ENCODE assay signal across 1 cellular context in the genomic region with DNA sequence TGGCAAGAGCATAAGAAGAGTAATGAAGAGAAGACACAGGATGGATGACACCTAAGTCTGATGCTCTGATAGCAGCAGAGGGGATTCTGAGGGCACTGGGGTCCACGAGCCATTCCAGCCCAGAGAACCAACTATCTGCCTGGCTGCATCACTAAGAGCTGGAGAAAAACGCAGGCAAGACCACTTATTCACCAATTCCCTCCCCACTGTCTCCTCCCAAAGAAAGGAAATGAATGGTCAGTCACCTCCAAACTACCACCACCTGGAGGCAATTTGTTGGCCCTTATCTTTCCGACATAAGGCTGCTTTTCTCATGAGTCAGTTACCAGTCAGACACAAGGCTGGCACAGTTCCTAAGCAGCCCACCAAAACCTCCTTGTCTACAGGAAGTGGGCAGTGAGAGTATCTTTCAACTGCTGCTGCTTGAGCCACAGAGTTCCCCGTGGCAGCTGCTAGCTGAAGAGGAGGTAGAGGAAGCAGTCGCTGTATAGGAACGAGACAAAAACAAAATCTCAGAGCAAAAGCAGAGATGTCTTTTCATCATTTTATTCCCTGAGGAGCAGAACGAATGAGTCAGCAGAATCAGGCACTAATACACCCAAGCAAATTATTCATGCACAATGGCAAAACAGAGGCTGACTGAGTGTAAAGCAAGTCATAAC.
TF ChIP-seq lines count a peak whose summit lies in the region.

No MANE protein-coding gene starts in this region.

TF ChIP-seq in K562, 482 proteins besides CTCF, POLR2A, EP300 and RAD21 (continued from another document):
- TF ChIP-seq, protein P1, sequence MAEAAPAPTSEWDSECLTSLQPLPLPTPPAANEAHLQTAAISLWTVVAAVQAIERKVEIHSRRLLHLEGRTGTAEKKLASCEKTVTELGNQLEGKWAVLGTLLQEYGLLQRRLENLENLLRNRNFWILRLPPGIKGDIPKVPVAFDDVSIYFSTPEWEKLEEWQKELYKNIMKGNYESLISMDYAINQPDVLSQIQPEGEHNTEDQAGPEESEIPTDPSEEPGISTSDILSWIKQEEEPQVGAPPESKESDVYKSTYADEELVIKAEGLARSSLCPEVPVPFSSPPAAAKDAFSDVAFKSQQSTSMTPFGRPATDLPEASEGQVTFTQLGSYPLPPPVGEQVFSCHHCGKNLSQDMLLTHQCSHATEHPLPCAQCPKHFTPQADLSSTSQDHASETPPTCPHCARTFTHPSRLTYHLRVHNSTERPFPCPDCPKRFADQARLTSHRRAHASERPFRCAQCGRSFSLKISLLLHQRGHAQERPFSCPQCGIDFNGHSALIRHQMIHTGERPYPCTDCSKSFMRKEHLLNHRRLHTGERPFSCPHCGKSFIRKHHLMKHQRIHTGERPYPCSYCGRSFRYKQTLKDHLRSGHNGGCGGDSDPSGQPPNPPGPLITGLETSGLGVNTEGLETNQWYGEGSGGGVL (CRISPR knock-in tag; IDR thresholded peaks at IDR 0.05): no peak
- TF ChIP-seq CBFA2T3 (IDR thresholded peaks at IDR 0.05) (peak; percentile 76), RFX7 (CRISPR knock-in tag; IDR thresholded peaks at IDR 0.05) (no peak), DDX20 (tag; IDR thresholded peaks at IDR 0.05; ENCODE audit: low read depth) (no peak), ARHGAP35 (IDR thresholded peaks at IDR 0.05; ENCODE audit: partially characterized antibody) (no peak), RCOR1 (IDR thresholded peaks at IDR 0.05; ENCODE audit: borderline replicate concordance in 1 of 2, low read depth in 2 of 2, low read length in 2 of 2) (no peak), TCF3 (CRISPR knock-in tag; IDR thresholded peaks at IDR 0.05) (peak; percentile 23; the same call in 1 of the 2 replicates), NFE2 (IDR thresholded peaks at IDR 0.05; ENCODE audit: low read depth) (peak; percentile 60), SMARCA4 (IDR thresholded peaks at IDR 0.05) (peak; percentile 44), ARID1B (IDR thresholded peaks at IDR 0.05) (peak; percentile 64), MCM3 (IDR thresholded peaks at IDR 0.05) (no peak), ARNT (IDR thresholded peaks at IDR 0.05) (no peak), ZNF644 (tag; IDR thresholded peaks at IDR 0.05; ENCODE audit: low read depth) (no peak), ZNF766 (CRISPR knock-in tag; conservative IDR thresholded peaks at IDR 0.05) (no peak), ZNF316 (IDR thresholded peaks at IDR 0.05) (peak; percentile 95), C11orf30 (IDR thresholded peaks at IDR 0.05; ENCODE audit: low read depth) (peak; percentile 92), TEAD4 (IDR thresholded peaks at IDR 0.05; ENCODE audit: low read length) (peak; percentile 32; the same call in 1 of the 2 replicates), TEAD4 (CRISPR knock-in tag; IDR thresholded peaks at IDR 0.05; ENCODE audit: borderline replicate concordance) (no peak), JUND (IDR thresholded peaks at IDR 0.05; ENCODE audit: borderline replicate concordance, low read depth, low read length) (peak; percentile 17; the same call in 1 of the 2 replicates), JUND (tag; IDR thresholded peaks at IDR 0.05; ENCODE audit: borderline replicate concordance, low read depth, low read length) (no peak), PHF21A (IDR thresholded peaks at IDR 0.05; ENCODE audit: borderline replicate concordance, low read depth) (no peak), ZNF134 (CRISPR knock-in tag; conservative IDR thresholded peaks at IDR 0.05) (no peak), RBM17 (IDR thresholded peaks at IDR 0.05; ENCODE audit: borderline replicate concordance, low read depth, low read length) (no peak), MAFG (tag; conservative IDR thresholded peaks at IDR 0.05) (peak; percentile 93), CBX1 (IDR thresholded peaks at IDR 0.05; ENCODE audit: low read depth) (no peak), ETV5 (CRISPR knock-in tag; IDR thresholded peaks at IDR 0.05; ENCODE audit: low read depth) (no peak), TAL1 (IDR thresholded peaks at IDR 0.05) (no peak), ZNF311 (CRISPR knock-in tag; IDR thresholded peaks at IDR 0.05) (peak; percentile 14; the same call in 1 of the 2 replicates), KLF6 (CRISPR knock-in tag; IDR thresholded peaks at IDR 0.05; ENCODE audit: borderline replicate concordance) (no peak), ESRRA (IDR thresholded peaks at IDR 0.05; ENCODE audit: borderline replicate concordance, low read depth) (no peak), ZNF239 (CRISPR knock-in tag; IDR thresholded peaks at IDR 0.05) (no peak), MAFK (IDR thresholded peaks at IDR 0.05; ENCODE audit: low read length) (peak; percentile 73; the same call in 1 of the 2 replicates), RHOXF2B (CRISPR knock-in tag; conservative IDR thresholded peaks at IDR 0.05) (no peak), ERF (CRISPR knock-in tag; IDR thresholded peaks at IDR 0.05) (no peak), CBX8 (IDR thresholded peaks at IDR 0.05; ENCODE audit: borderline replicate concordance, extremely low read depth, low read depth, low read length, poor library complexity, severe bottlenecking) (no peak), FOXM1 (IDR thresholded peaks at IDR 0.05; ENCODE audit: low read depth) (no peak), FOXM1 (CRISPR knock-in tag; IDR thresholded peaks at IDR 0.05; ENCODE audit: low read depth) (no peak), NBN (IDR thresholded peaks at IDR 0.05; ENCODE audit: low read depth) (no peak), CREM (IDR thresholded peaks at IDR 0.05; ENCODE audit: low read depth) (no peak), ZNF184 (CRISPR knock-in tag; IDR thresholded peaks at IDR 0.05) (no peak), CBFA2T2 (conservative IDR thresholded peaks at IDR 0.05) (peak; percentile 49), MAZ (CRISPR knock-in tag; conservative IDR thresholded peaks at IDR 0.05 in 1 of 2, IDR thresholded peaks at IDR 0.05 in 1 of 2) (no peak)
- TF ChIP-seq, protein P2, sequence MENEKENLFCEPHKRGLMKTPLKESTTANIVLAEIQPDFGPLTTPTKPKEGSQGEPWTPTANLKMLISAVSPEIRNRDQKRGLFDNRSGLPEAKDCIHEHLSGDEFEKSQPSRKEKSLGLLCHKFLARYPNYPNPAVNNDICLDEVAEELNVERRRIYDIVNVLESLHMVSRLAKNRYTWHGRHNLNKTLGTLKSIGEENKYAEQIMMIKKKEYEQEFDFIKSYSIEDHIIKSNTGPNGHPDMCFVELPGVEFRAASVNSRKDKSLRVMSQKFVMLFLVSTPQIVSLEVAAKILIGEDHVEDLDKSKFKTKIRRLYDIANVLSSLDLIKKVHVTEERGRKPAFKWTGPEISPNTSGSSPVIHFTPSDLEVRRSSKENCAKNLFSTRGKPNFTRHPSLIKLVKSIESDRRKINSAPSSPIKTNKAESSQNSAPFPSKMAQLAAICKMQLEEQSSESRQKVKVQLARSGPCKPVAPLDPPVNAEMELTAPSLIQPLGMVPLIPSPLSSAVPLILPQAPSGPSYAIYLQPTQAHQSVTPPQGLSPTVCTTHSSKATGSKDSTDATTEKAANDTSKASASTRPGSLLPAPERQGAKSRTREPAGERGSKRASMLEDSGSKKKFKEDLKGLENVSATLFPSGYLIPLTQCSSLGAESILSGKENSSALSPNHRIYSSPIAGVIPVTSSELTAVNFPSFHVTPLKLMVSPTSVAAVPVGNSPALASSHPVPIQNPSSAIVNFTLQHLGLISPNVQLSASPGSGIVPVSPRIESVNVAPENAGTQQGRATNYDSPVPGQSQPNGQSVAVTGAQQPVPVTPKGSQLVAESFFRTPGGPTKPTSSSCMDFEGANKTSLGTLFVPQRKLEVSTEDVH (IDR thresholded peaks at IDR 0.05; ENCODE audit: low read depth, partially characterized antibody): no peak
- TF ChIP-seq, protein P3, sequence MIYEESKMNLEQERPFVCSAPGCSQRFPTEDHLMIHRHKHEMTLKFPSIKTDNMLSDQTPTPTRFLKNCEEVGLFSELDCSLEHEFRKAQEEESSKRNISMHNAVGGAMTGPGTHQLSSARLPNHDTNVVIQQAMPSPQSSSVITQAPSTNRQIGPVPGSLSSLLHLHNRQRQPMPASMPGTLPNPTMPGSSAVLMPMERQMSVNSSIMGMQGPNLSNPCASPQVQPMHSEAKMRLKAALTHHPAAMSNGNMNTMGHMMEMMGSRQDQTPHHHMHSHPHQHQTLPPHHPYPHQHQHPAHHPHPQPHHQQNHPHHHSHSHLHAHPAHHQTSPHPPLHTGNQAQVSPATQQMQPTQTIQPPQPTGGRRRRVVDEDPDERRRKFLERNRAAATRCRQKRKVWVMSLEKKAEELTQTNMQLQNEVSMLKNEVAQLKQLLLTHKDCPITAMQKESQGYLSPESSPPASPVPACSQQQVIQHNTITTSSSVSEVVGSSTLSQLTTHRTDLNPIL (CRISPR knock-in tag; IDR thresholded peaks at IDR 0.05): no peak
- TF ChIP-seq, protein P4, sequence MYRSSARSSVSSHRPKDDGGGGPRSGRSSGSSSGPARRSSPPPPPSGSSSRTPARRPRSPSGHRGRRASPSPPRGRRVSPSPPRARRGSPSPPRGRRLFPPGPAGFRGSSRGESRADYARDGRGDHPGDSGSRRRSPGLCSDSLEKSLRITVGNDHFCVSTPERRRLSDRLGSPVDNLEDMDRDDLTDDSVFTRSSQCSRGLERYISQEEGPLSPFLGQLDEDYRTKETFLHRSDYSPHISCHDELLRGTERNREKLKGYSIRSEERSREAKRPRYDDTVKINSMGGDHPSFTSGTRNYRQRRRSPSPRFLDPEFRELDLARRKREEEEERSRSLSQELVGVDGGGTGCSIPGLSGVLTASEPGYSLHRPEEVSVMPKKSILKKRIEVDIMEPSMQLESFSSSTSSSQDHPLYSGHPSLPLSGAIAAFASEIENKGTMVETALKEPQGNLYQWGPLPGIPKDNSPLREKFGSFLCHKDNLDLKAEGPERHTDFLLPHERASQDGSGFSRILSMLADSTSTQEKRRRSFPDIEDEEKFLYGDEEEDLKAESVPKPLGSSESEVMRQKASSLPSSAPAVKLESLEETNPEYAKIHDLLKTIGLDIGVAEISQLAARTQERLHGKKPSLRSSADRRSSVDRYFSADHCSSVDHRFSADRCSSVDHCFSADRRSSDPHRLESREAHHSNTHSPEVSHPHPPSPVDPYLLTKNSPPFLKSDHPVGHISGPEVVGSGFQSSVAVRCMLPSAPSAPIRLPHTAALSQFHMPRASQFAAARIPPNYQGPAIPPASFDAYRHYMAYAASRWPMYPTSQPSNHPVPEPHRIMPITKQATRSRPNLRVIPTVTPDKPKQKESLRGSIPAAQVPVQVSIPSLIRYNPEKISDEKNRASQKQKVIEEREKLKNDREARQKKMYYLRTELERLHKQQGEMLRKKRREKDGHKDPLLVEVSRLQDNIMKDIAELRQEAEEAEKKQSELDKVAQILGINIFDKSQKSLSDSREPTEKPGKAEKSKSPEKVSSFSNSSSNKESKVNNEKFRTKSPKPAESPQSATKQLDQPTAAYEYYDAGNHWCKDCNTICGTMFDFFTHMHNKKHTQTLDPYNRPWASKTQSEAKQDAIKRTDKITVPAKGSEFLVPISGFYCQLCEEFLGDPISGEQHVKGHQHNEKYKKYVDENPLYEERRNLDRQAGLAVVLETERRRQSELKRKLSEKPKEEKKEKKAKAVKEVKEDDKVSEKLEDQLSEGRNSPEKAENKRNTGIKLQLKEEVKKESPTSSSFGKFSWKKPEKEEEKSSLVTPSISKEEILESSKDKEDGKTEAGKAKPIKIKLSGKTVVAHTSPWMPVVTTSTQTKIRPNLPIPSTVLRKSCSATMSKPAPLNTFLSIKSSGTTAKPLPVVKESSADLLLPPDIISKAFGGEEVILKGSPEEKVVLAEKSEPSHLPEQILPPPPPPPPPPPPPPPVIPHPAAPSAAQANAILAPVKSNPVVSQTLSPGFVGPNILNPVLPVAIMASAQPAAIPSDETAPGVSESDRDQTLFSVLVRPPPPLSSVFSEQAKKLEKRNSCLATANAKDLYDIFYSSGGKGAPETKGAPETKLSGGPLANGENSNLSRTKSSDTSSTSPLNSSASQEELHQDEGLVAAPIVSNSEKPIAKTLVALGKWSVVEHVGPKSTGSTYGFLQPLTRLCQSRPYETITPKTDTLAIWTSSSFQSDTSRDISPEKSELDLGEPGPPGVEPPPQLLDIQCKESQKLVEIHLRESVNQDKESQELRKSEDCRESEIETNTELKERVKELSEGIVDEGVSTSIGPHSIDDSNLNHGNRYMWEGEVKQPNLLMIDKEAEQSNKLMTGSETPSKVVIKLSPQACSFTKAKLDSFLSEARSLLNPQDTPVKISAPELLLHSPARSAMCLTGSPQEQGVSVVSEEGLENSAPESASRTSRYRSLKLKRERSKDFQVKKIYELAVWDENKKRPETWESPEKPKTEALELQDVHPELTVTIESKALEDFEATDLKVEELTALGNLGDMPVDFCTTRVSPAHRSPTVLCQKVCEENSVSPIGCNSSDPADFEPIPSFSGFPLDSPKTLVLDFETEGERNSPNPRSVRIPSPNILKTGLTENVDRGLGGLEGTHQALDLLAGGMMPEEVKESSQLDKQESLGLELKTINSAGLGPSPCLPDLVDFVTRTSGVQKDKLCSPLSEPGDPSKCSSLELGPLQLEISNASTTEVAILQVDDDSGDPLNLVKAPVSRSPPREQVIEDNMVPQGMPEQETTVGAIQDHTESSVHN (IDR thresholded peaks at IDR 0.05; ENCODE audit: borderline replicate concordance in 1 of 2, low read depth in 1 of 2): no peak
- TF ChIP-seq, protein P5, sequence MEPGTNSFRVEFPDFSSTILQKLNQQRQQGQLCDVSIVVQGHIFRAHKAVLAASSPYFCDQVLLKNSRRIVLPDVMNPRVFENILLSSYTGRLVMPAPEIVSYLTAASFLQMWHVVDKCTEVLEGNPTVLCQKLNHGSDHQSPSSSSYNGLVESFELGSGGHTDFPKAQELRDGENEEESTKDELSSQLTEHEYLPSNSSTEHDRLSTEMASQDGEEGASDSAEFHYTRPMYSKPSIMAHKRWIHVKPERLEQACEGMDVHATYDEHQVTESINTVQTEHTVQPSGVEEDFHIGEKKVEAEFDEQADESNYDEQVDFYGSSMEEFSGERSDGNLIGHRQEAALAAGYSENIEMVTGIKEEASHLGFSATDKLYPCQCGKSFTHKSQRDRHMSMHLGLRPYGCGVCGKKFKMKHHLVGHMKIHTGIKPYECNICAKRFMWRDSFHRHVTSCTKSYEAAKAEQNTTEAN (CRISPR knock-in tag; IDR thresholded peaks at IDR 0.05): no peak
- TF ChIP-seq, protein P6, sequence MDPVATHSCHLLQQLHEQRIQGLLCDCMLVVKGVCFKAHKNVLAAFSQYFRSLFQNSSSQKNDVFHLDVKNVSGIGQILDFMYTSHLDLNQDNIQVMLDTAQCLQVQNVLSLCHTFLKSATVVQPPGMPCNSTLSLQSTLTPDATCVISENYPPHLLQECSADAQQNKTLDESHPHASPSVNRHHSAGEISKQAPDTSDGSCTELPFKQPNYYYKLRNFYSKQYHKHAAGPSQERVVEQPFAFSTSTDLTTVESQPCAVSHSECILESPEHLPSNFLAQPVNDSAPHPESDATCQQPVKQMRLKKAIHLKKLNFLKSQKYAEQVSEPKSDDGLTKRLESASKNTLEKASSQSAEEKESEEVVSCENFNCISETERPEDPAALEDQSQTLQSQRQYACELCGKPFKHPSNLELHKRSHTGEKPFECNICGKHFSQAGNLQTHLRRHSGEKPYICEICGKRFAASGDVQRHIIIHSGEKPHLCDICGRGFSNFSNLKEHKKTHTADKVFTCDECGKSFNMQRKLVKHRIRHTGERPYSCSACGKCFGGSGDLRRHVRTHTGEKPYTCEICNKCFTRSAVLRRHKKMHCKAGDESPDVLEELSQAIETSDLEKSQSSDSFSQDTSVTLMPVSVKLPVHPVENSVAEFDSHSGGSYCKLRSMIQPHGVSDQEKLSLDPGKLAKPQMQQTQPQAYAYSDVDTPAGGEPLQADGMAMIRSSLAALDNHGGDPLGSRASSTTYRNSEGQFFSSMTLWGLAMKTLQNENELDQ (CRISPR knock-in tag; IDR thresholded peaks at IDR 0.05; ENCODE audit: borderline replicate concordance): no peak
